Comparison of ENCODE assay signal across 12 cellular contexts in genomic region chr17:17714261-17714866, GRCh38. TPM values are rescaled to one million over a fixed set of nuclear protein-coding genes. Genes with fewer than 3 reads are reported as not detected.
DNase-seq lines count a peak whose midpoint lies in the region; FAIRE-seq and TF ChIP-seq lines count a peak whose summit lies in the region.
"Had no signal": no experiment of that assay in that cellular context is flagged by ENCODE, and none has a peak within 500 bp of the region (broad histone marks: within the 10 kb centered on the region; RNA-seq: fewer than 3 reads in every experiment).

No MANE protein-coding gene starts in this region.

- intact Hi-C loops in dorsolateral prefrontal cortex (cut with DNase I) = no loop called here

- no peaks in the 10 kb centered on the region for H3K27me3 ChIP-seq in dorsolateral prefrontal cortex
- H3K27me3 ChIP-seq in neural progenitor cell = peaks cover 43% of the 10 kb centered on the region

- no peak overlapping the region for H3K4me2 ChIP-seq in neural progenitor cell

- peaks cover 16% of the 10 kb centered on the region for H3F3A ChIP-seq in neural progenitor cell (ENCODE audit: low read depth)

- TF ChIP-seq CTCF in 22Rv1 (IDR thresholded peaks at IDR 0.05) (no peak), dorsolateral prefrontal cortex (IDR thresholded peaks at IDR 0.05 in 54 of 56, conservative IDR thresholded peaks at IDR 0.05 in 2 of 56; ENCODE audit: low read depth in 1 of 56, partially characterized antibody in 56 of 56) (no peak), neural progenitor cell (IDR thresholded peaks at IDR 0.05) (no peak)

- DNase-seq in HTR-8/SVneo (ENCODE audit: insufficient read length, low spot score) (no peak), dorsolateral prefrontal cortex (no peak), neural progenitor cell (ENCODE audit: low spot score) (no peak), islet precursor cell (no peak), NCI-H2227 (lab: John Stamatoyannopoulos, UW; ENCODE audit: unreplicated experiment) (no peak), GM03348 (ENCODE audit: low spot score) (no peak), HK-2 (ENCODE audit: unreplicated experiment) (no peak)
- DNase-seq: CD4-positive, CD25-positive, alpha-beta regulatory T cell; effector CD8-positive, alpha-beta T cell; NCI-H526 had no signal

- peaks cover 6% of the 10 kb centered on the region for H3K27me3 Mint-ChIP-seq in neural progenitor cell (ENCODE audit: insufficient read depth, low read depth)
- H3K27me3 Mint-ChIP-seq: CD4-positive, CD25-positive, alpha-beta regulatory T cell had no signal

- peaks cover 81% of the 10 kb centered on the region for H3K4me1 Mint-ChIP-seq in neural progenitor cell

- no peak overlapping the region for H3K4me3 Mint-ChIP-seq in neural progenitor cell
- H3K4me3 Mint-ChIP-seq: CD4-positive, CD25-positive, alpha-beta regulatory T cell; T-helper 1 cell treated with Interleukin-12 subunit alpha and Interleukin-12 subunit beta and Interleukin-4 antibody, amounts not matched to agents 30 μg/mL and 1 μg/mL, for 36 hours had no signal

- peak overlapping the region; percentile 74 for H3K27ac Mint-ChIP-seq in neural progenitor cell
- H3K27ac Mint-ChIP-seq: CD4-positive, CD25-positive, alpha-beta regulatory T cell; T-helper 1 cell treated with Interleukin-12 subunit alpha and Interleukin-12 subunit beta and Interleukin-4 antibody, amounts not matched to agents 30 μg/mL and 1 μg/mL, for 36 hours had no signal

- peaks cover 3% of the 10 kb centered on the region for H3K36me3 Mint-ChIP-seq in neural progenitor cell

- no peak overlapping the region for H3K9ac ChIP-seq in neural progenitor cell

- H3K79me2 ChIP-seq in neural progenitor cell (ENCODE audit: low read depth) = peaks cover 3% of the 10 kb centered on the region

- H3K27ac ChIP-seq in 22Rv1 (peak overlapping the region; percentile 5; the same call in 1 of the 2 replicates), dorsolateral prefrontal cortex (peak overlapping the region in 57 of 59 donors; percentile 11 to 88 (median 71)), neural progenitor cell (no peak overlapping the region)

- no peaks in the 10 kb centered on the region for H3K9me3 ChIP-seq in neural progenitor cell (ENCODE audit: low read depth)

- FAIRE-seq in HTR-8/SVneo (lab: Jason Lieb, UNC) = peak; percentile 28

- H2AFZ ChIP-seq in neural progenitor cell (replicated peaks) = no peak overlapping the region

- peaks cover 100% of the 10 kb centered on the region for H4K20me1 ChIP-seq in neural progenitor cell (ENCODE audit: low read depth)

- no peaks in the 10 kb centered on the region for H3K36me3 ChIP-seq in neural progenitor cell

- peaks cover 26% of the 10 kb centered on the region for H3K4me1 ChIP-seq in neural progenitor cell

- H3K9me3 Mint-ChIP-seq in neural progenitor cell = no peaks in the 10 kb centered on the region
- H3K9me3 Mint-ChIP-seq: CD4-positive, CD25-positive, alpha-beta regulatory T cell; T-helper 1 cell treated with Interleukin-12 subunit alpha and Interleukin-12 subunit beta and Interleukin-4 antibody, amounts not matched to agents 30 μg/mL and 1 μg/mL, for 36 hours had no signal

- H3K4me3 ChIP-seq in dorsolateral prefrontal cortex = no peak overlapping the region
- no peak overlapping the region for H3K4me3 ChIP-seq in neural progenitor cell

RNA-seq across cellular contexts. Expression of gene RAI1, which starts 33.1 kb away (rescaled TPM):
- 10 to 100 TPM; 36.4 to 86.1 (median 56.3) TPM for total RNA-seq in dorsolateral prefrontal cortex
- 18.0 and 27.4 TPM in 2 replicates for total RNA-seq in neural progenitor cell (ENCODE audit: low replicate concordance)
